In the genomic region with DNA sequence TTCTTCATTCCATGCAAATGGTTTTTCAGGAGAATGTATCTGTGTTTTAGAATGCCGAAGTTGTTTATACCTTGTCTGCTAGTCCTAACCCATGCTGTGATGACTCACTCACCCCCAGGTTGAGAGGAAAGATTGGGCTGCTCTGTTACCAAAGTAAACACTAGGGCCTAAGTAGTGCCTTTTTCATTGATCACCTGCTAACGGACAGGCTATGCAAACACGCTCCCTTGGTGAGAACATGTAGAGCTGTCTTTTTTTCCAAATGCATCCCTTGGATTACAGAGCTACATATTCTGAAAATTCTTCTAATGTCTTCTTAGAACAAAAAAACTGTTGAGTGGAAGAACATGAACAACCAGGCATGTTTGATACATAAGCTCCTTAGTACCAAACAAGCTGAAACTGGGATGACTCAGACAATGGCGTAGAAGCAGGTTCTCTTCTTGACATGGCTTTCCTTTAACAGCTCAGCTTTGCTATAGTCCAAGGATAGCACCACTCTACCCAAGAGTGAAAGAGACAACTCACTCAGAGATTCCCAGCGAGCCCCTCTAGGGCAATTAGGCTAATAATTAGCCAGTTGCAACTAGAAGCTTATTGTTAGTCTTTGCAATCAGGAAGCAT, we compare ENCODE assay signal across 9 cellular contexts. TPM values are rescaled to one million over a fixed set of nuclear protein-coding genes. Genes with fewer than 3 reads are reported as not detected.
DNase-seq lines count a peak whose midpoint lies in the region; ATAC-seq and TF ChIP-seq lines count a peak whose summit lies in the region.
"Had no signal": no experiment of that assay in that cellular context is flagged by ENCODE, and none has a peak within 500 bp of the region (broad histone marks: within the 10 kb centered on the region; RNA-seq: fewer than 3 reads in every experiment).

No MANE protein-coding gene starts in this region.

- H3K36me3 Mint-ChIP-seq in Caco-2 (ENCODE audit: insufficient read depth, unreplicated experiment) (peaks cover 40% of the 10 kb centered on the region), T-helper 17 cell (ENCODE audit: low read depth) (no peaks in the 10 kb centered on the region)
- H3K36me3 Mint-ChIP-seq in activated T-helper 17 cell treated with anti-CD3 and anti-CD28 coated beads, Interleukin-2, amount 50 U/mL, for 72 hours (ENCODE audit: low read depth) = peaks cover 16% of the 10 kb centered on the region

- CTCF ChIA-PET in Caco-2 (lab: Charles Lee) = interaction anchor here (0.6 to 0.7 kb wide), 2 partner anchors 78 to 423 kb away, joined by 3 to 4 read pairs; no protein-coding TSS in a partner anchor

- H3K27me3 Mint-ChIP-seq in Caco-2 (ENCODE audit: insufficient read depth, unreplicated experiment) = no peaks in the 10 kb centered on the region
- no peaks in the 10 kb centered on the region for H3K27me3 Mint-ChIP-seq in activated T-helper 17 cell treated with anti-CD3 and anti-CD28 coated beads, Interleukin-2, amount 50 U/mL, for 72 hours
- H3K27me3 Mint-ChIP-seq in T-helper 17 cell = no peaks in the 10 kb centered on the region

- POLR2A ChIA-PET in Caco-2 (lab: Charles Lee) = interaction anchor here (0.7 kb wide), 1 partner anchor 19 kb away, joined by 3 read pairs; no protein-coding TSS in a partner anchor

- no peaks in the 10 kb centered on the region for H3K9me3 ChIP-seq in Caco-2
- no peaks in the 10 kb centered on the region for H3K9me3 ChIP-seq in T-helper 17 cell (ENCODE audit: control insufficient read depth, low read length, poor library complexity, severe bottlenecking)

- peak; percentile 45 for ATAC-seq in activated T-helper 17 cell treated with anti-CD3 and anti-CD28 coated beads, Interleukin-2, amount 50 U/mL, for 72 hours (replicated peaks)
- ATAC-seq in HG02610 (IDR thresholded peaks at IDR 0.05; ENCODE audit: unreplicated experiment) (no peak), HG02623 (IDR thresholded peaks at IDR 0.05; ENCODE audit: unreplicated experiment) (no peak), T-helper 17 cell (no peak)

- H3K4me3 ChIP-seq in Caco-2 (ENCODE audit: low read depth, low read length) = no peak overlapping the region

- H3K27ac Mint-ChIP-seq in Caco-2 (ENCODE audit: unreplicated experiment) = no peak overlapping the region
- H3K27ac Mint-ChIP-seq in activated T-helper 17 cell treated with anti-CD3 and anti-CD28 coated beads, Interleukin-2, amount 50 U/mL, for 72 hours = no peak overlapping the region
- H3K27ac Mint-ChIP-seq in T-helper 17 cell = no peak overlapping the region
- H3K27ac Mint-ChIP-seq: dendritic cell treated with granulocyte-macrophage colony-stimulating factor and Interleukin-4, amounts not matched to agents 40 ng/mL and 50 ng/mL, for 4 days had no signal

- H3K4me1 Mint-ChIP-seq in Caco-2 (ENCODE audit: low read depth, unreplicated experiment) (peaks cover 27% of the 10 kb centered on the region), T-helper 17 cell (peaks cover 2% of the 10 kb centered on the region)
- no peaks in the 10 kb centered on the region for H3K4me1 Mint-ChIP-seq in activated T-helper 17 cell treated with anti-CD3 and anti-CD28 coated beads, Interleukin-2, amount 50 U/mL, for 72 hours

- no TSS peak for BruUV-seq in Caco-2 (replicated peaks; lab: Mats Ljungman, UMichigan)

- H3K9me3 Mint-ChIP-seq in Caco-2 (ENCODE audit: unreplicated experiment) = no peaks in the 10 kb centered on the region
- H3K9me3 Mint-ChIP-seq in activated T-helper 17 cell treated with anti-CD3 and anti-CD28 coated beads, Interleukin-2, amount 50 U/mL, for 72 hours = no peaks in the 10 kb centered on the region
- H3K9me3 Mint-ChIP-seq: dendritic cell treated with granulocyte-macrophage colony-stimulating factor and Interleukin-4, amounts not matched to agents 40 ng/mL and 50 ng/mL, for 4 days had no signal

- peaks cover 28% of the 10 kb centered on the region for H3K4me1 ChIP-seq in Caco-2

- H3K4me3 Mint-ChIP-seq in Caco-2 (ENCODE audit: unreplicated experiment) (no peak overlapping the region), T-helper 17 cell (no peak overlapping the region)
- no peak overlapping the region for H3K4me3 Mint-ChIP-seq in activated T-helper 17 cell treated with anti-CD3 and anti-CD28 coated beads, Interleukin-2, amount 50 U/mL, for 72 hours
- H3K4me3 Mint-ChIP-seq: dendritic cell treated with granulocyte-macrophage colony-stimulating factor and Interleukin-4, amounts not matched to agents 40 ng/mL and 50 ng/mL, for 4 days had no signal

- DNase-seq in Caco-2 (peak; percentile 45 to 48), NCI-H1092 treated with DMSO at 0.1 percent for 48 hours (lab: John Stamatoyannopoulos, UW) (peak; percentile 34), kidney tubule cell (ENCODE audit: low spot score) (peak; percentile 71), posterior vena cava (ENCODE audit: low spot score) (no peak), T-helper 17 cell (no peak)

- intact Hi-C loops in Caco-2 (cut with micrococcal nuclease; ENCODE audit: unreplicated experiment) = no loop called here
- intact Hi-C loops in posterior vena cava (cut with DNase I) = no loop called here

- H3K36me3 ChIP-seq in Caco-2 (ENCODE audit: control insufficient read depth, insufficient read depth, low read length) = no peaks in the 10 kb centered on the region

- TF ChIP-seq CTCF in Caco-2 (IDR thresholded peaks at IDR 0.05; ENCODE audit: insufficient read depth in 1 of 2, low read depth in 1 of 2, low read length in 1 of 2, severe bottlenecking in 1 of 2, unreplicated experiment in 1 of 2) = no peak

- H3K27me3 ChIP-seq in Caco-2 (replicated peaks; ENCODE audit: control insufficient read depth, insufficient read depth, low read length) = no peaks in the 10 kb centered on the region

RNA-seq across cellular contexts. Expression of a gene that starts 20.5 kb away (rescaled TPM):
- 141 and 152 TPM in 2 replicates for total RNA-seq in Caco-2 (2022)
- total RNA-seq in activated T-helper 17 cell treated with anti-CD3 and anti-CD28 coated beads, Interleukin-2, amount 50 U/mL, for 72 hours = 10 to 100 TPM; 14.1 to 22.5 TPM
- 10 to 100 TPM in 1 of 2 donors, 1 to 10 TPM in 1; 8.8 to 14.7 TPM for total RNA-seq in posterior vena cava
- total RNA-seq in T-helper 17 cell = 1 to 10 TPM; 4.3 to 5.7 TPM

Comparison
In these comparisons a context has a peak if more than half of its experiments do, and no peak if none do; other contexts are left out.
1. DNase-seq: peak in Caco-2 (2 of 2), NCI-H1092 treated with DMSO at 0.1 percent for 48 hours (single experiment) and kidney tubule cell (single experiment); none in posterior vena cava (single experiment) and T-helper 17 cell (0 of 3).